Comparison of ENCODE assay signal across 8 cellular contexts in the genomic region with DNA sequence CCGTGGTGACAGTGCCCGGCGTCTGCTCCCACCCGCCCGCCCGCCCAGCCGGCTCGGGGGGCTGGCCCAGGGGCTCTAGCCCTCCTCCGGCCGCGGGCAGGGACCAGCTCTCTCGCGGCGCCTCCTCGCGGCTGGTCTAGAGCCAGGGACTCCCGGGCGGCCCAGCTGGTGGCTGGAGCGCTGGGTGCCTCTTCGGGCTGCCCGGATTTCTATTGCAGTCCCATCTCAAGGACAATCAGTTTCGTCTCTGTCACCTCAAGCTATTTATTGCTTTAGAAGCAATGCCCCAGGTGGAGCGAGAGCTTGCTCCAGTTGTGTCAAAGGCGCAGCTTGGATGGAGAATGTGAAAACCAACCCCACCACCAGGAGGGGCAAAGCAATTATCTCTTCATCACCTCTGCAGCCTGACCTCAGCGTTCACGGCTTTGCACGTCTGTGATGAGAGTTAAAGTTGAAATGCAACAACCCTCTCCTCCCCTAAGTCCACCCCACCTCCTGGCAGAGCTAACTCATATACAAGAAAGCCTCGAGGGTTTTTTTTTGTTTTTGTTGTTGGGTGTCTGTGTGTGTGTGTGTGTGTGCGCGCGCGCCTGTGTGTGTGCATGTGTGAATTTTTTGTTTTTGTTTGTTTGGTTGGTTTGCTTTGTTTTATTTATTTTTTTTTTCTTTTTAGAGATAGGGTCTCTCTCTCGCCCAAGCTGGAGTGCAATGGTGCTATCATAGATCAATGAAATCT. TPM values are rescaled to one million over a fixed set of nuclear protein-coding genes. Genes with fewer than 3 reads are reported as not detected.
A peak's percentile ranks its signal among the peaks of the same experiment; 100 is the strongest.
DNase-seq lines count a peak whose midpoint lies in the region; ATAC-seq and TF ChIP-seq lines count a peak whose summit lies in the region.

Gene ITGA8, minus strand, starts transcription at position 24 of the 736 bp plus-strand sequence. CDS start 151 bp downstream, outside the sequence.

- TF ChIP-seq EP300 in gastroesophageal sphincter (IDR thresholded peaks at IDR 0.05), result no peak

- TF ChIP-seq POLR2A in gastroesophageal sphincter (IDR thresholded peaks at IDR 0.05), result no peak

- H3K4me1 ChIP-seq in NT2/D1 (ENCODE audit: insufficient read depth, insufficient read length) (no peaks in the 10 kb centered on the region), gastroesophageal sphincter (peaks cover 0 to 60% (median 5%) of the 10 kb centered on the region in 3 donors)

- H3K36me3 ChIP-seq in NT2/D1 (ENCODE audit: insufficient read depth, insufficient read length, low read length) (no peaks in the 10 kb centered on the region), gastroesophageal sphincter (no peaks in the 10 kb centered on the region)

- peak; percentile 73 for ATAC-seq in gastroesophageal sphincter
- ATAC-seq in HG03521 (IDR thresholded peaks at IDR 0.05; ENCODE audit: unreplicated experiment), result no peak

- 0 to 50% methylated on average over 2 to 9 of the region's 33 CpGs for WGBS in gastroesophageal sphincter (ENCODE audit: low coverage in 1 of 2), 2 donors

- DNase-seq in NT2/D1 (ENCODE audit: low read depth, low spot score) (no peak), retinal pigment epithelial cell (ENCODE audit: low read depth) (no peak), HuH-7 (ENCODE audit: low spot score) (no peak), GF-D8 (lab: John Stamatoyannopoulos, UW) (no peak), NCI-H774 (lab: John Stamatoyannopoulos, UW) (no peak)

- TF ChIP-seq CTCF in GM12874 (IDR thresholded peaks at IDR 0.05; ENCODE audit: insufficient read depth, low read depth, low read length) (0 out of 2 replicates have a peak, but pooled peaks have one; percentile 0), gastroesophageal sphincter (IDR thresholded peaks at IDR 0.05) (peak; percentile 44 to 70 (median 68)), retinal pigment epithelial cell (conservative IDR thresholded peaks at IDR 0.05; ENCODE audit: low read depth, low read length) (peak; percentile 34)

- H3K4me3 ChIP-seq in NT2/D1 (ENCODE audit: insufficient read length, low read depth), result peak within 1 kb of the TSS; percentile 36
- H3K4me3 ChIP-seq in gastroesophageal sphincter, result peak within 1 kb of the TSS; percentile 59 to 80
- H3K4me3 ChIP-seq in retinal pigment epithelial cell (ENCODE audit: low read length), result peak within 1 kb of the TSS; percentile 8

- H3K27ac ChIP-seq in gastroesophageal sphincter, result peak within 1 kb of the TSS; percentile 40 to 88 (median 70)

- H3K9ac ChIP-seq in NT2/D1 (ENCODE audit: insufficient read length, low read depth), result peak within 1 kb of the TSS; percentile 67

- H3K9me3 ChIP-seq in NT2/D1 (ENCODE audit: insufficient read depth, low read length) (no peaks in the 10 kb centered on the region), gastroesophageal sphincter (no peaks in the 10 kb centered on the region)

- peaks cover 23% of the 10 kb centered on the region for H3K27me3 ChIP-seq in NT2/D1 (ENCODE audit: insufficient read depth, insufficient read length)
- H3K27me3 ChIP-seq in gastroesophageal sphincter, result peaks cover 10% of the 10 kb centered on the region

RNA-seq across cellular contexts. Expression of gene ITGA8, which starts in this region (rescaled TPM):
- total RNA-seq in gastroesophageal sphincter, result 100 to 1,000 TPM in 2 of 4 donors, 10 to 100 TPM in 2; 37.6 to 667 (median 310) TPM

Comparison
In these comparisons a context has a peak if more than half of its experiments do, and no peak if none do; other contexts are left out.
1. CTCF ChIP-seq: peak in every context shown above with its lines; median percentile 68 in gastroesophageal sphincter; 34 in retinal pigment epithelial cell; 0 in GM12874.
2. H3K4me3 ChIP-seq: peak in every context shown above with its lines; median percentile 70 in gastroesophageal sphincter; 36 in NT2/D1; 8 in retinal pigment epithelial cell.